1 cellular context compared by ENCODE assay signal in the genomic region with DNA sequence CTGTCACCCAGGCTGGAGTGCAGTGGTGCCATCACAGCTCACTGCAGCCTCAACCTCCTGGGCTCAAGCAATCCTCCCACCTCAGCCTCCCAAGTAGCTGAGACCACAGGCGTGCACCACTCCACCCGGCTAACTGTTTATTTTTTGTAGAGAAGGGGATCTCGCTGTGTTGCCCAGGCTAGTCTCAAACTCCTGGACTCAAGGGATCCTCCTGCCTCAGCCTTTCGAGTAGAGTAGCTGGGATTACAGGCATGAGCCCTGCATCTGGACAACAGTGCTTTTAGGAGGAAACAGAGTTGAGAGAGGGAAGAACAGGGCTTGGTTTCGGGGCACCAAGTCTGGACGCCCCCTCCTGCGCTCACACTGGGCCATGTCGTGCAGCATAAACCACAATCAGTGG.
A peak's percentile ranks its signal among the peaks of the same experiment; 100 is the strongest.
TF ChIP-seq lines count a peak whose summit lies in the region.

No MANE protein-coding gene starts in this region.

TF ChIP-seq in K562, 482 proteins besides CTCF, POLR2A, EP300 and RAD21:
- peak; percentile 91 for TF ChIP-seq ZNF121 (CRISPR knock-in tag; conservative IDR thresholded peaks at IDR 0.05)
- TF ChIP-seq BCOR (IDR thresholded peaks at IDR 0.05) = peak; percentile 24; the same call in 1 of the 2 replicates
TF ChIP-seq in K562: peak in this region for 2; not testable (repeated sequence) for 480.
